In the genomic region with DNA sequence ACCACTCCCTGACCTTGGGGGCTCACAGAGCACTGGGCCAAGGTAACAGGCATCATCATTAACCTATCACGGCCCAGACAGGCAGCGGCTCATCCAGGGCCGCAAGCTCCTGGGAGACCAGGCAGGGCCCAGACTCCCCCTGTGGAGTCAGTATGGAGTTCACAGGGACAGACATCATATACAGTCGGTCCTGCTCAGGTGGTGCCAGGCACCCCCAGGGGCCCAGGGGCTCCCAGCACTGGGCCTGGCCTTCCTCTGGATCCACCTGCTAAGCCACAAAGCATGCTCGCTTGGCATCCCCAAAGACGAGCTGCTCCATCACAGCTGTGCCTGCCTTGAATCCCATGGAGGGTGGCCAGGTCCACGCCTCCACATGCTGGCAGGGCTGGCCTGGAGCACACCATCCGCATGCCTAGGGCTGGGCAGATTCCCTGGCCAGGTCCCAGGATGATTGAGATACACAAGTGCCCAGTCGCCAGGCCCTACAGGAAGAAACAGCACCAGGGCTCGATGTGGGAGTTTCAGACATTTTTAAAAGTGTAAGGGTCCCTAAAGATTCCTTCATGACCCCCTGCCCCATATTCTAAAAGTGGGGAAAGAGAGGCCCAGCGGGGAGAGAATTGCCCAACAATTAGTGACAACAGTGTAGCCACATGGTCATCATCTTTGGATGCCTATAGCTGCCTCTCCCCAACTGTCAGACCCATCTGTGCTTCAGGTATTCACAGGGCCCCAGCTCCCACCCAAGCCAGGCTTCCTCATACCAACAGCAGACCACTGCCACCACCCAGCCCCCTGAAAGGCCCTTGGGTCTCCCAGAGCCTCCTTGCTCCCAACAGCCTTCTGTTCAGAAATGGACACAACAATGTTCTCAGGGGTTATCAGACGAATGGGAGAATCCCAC, we compare ENCODE assay signal across 11 cellular contexts. TPM values are rescaled to one million over a fixed set of nuclear protein-coding genes. Genes with fewer than 3 reads are reported as not detected.
DNase-seq lines count a peak whose midpoint lies in the region; ATAC-seq lines count a peak whose summit lies in the region.
"Had no signal": no experiment of that assay in that cellular context is flagged by ENCODE, and none has a peak within 500 bp of the region (broad histone marks: within the 10 kb centered on the region; RNA-seq: fewer than 3 reads in every experiment).

No MANE protein-coding gene starts in this region.

- H3K4ac ChIP-seq in neuronal stem cell (ENCODE audit: low read length): no peak overlapping the region

- peaks cover 7% of the 10 kb centered on the region for H3K9me3 Mint-ChIP-seq in activated CD4-positive, alpha-beta T cell treated with anti-CD3 and anti-CD28 coated beads, Interleukin-2, amount 10 ng/mL, durations not matched to agents 7 days and 5 days

- no peak overlapping the region for H2AK5ac ChIP-seq in neuronal stem cell (ENCODE audit: low read depth, low read length)

- peak overlapping the region; percentile 76 for H4K91ac ChIP-seq in neuronal stem cell (ENCODE audit: low read depth, low read length, poor library complexity)

- peaks cover 7% of the 10 kb centered on the region for H3K36me3 Mint-ChIP-seq in activated CD4-positive, alpha-beta T cell treated with anti-CD3 and anti-CD28 coated beads, Interleukin-2, amount 10 ng/mL, durations not matched to agents 7 days and 5 days (ENCODE audit: low read depth)

- no peak overlapping the region for H3K9ac ChIP-seq in neuronal stem cell (ENCODE audit: low read depth, low read length, poor library complexity)

- peaks cover 37% of the 10 kb centered on the region for H3K4me1 Mint-ChIP-seq in activated CD4-positive, alpha-beta T cell treated with anti-CD3 and anti-CD28 coated beads, Interleukin-2, amount 10 ng/mL, durations not matched to agents 7 days and 5 days

- CTCF ChIA-PET in activated CD4-positive, alpha-beta T cell treated with anti-CD3 and anti-CD28 coated beads, Interleukin-2, amount 10 ng/mL, durations not matched to agents 7 days and 5 days (lab: Charles Lee): interaction anchor here (0.5 to 1.2 kb wide), 3 partner anchors 16 to 127 kb away, joined by 3 to 8 read pairs (median 4); no protein-coding TSS in a partner anchor

- no peak overlapping the region for H4K8ac ChIP-seq in neuronal stem cell (ENCODE audit: low read depth, low read length)

- H2AFZ ChIP-seq in neuronal stem cell (ENCODE audit: low read length): no peak overlapping the region

- no peaks in the 10 kb centered on the region for H3K27me3 Mint-ChIP-seq in activated CD4-positive, alpha-beta T cell treated with anti-CD3 and anti-CD28 coated beads, Interleukin-2, amount 10 ng/mL, durations not matched to agents 7 days and 5 days
- H3K27me3 Mint-ChIP-seq: stimulated activated naive CD8-positive, alpha-beta T cell treated with anti-CD3 and anti-CD28 coated beads, Interleukin-15, amount 100 ng/mL, for 72 hours had no signal

- H3K23ac ChIP-seq in neuronal stem cell (ENCODE audit: low read depth, low read length, poor library complexity): peak overlapping the region; percentile 76

- peaks cover 0 to 4% of the 10 kb centered on the region in 2 donors for H3K9me3 ChIP-seq in neuronal stem cell (replicated peaks in 1 of 2; ENCODE audit: control insufficient read depth in 2 of 2, insufficient read depth in 1 of 2, low read depth in 1 of 2, low read length in 2 of 2)
- no peaks in the 10 kb centered on the region for H3K9me3 ChIP-seq in aorta (ENCODE audit: control insufficient read depth, low read length)

- intact Hi-C loops in aorta (cut with DNase I): loop anchor here in 1 of 2 donors (2.0 kb wide), 1 partner anchor 15 kb away; no protein-coding TSS in a partner anchor

- no peak overlapping the region for H2BK12ac ChIP-seq in neuronal stem cell (ENCODE audit: low read length)

- ATAC-seq in aorta (ENCODE audit: low FRiP score) (no peak), GM21737 (IDR thresholded peaks at IDR 0.05; ENCODE audit: unreplicated experiment) (no peak)
- ATAC-seq: stimulated activated naive CD8-positive, alpha-beta T cell treated with anti-CD3 and anti-CD28 coated beads, Interleukin-15, amount 100 ng/mL, for 72 hours had no signal

- no peak overlapping the region for H3K14ac ChIP-seq in neuronal stem cell (ENCODE audit: low read length)

- no peak overlapping the region for H2BK5ac ChIP-seq in neuronal stem cell (ENCODE audit: low read length)

- H3K27me3 ChIP-seq in neuronal stem cell (ENCODE audit: control insufficient read depth in 3 of 3, insufficient read depth in 3 of 3, low read depth in 1 of 3, low read length in 3 of 3): no peaks in the 10 kb centered on the region
- H3K27me3 ChIP-seq in aorta (ENCODE audit: control insufficient read depth in 1 of 2, insufficient read depth in 2 of 2, low read length in 1 of 2): no peaks in the 10 kb centered on the region

- POLR2A ChIA-PET in activated CD4-positive, alpha-beta T cell treated with anti-CD3 and anti-CD28 coated beads, Interleukin-2, amount 10 ng/mL, durations not matched to agents 7 days and 5 days (lab: Charles Lee): no interaction called here

- H3K4me1 ChIP-seq in neuronal stem cell (ENCODE audit: control insufficient read depth in 2 of 2, insufficient read depth in 1 of 2, low read depth in 1 of 2, low read length in 2 of 2) (peaks cover 11 to 12% of the 10 kb centered on the region in 2 donors), aorta (ENCODE audit: control insufficient read depth in 1 of 2, insufficient read depth in 2 of 2, low read length in 2 of 2) (no peaks in the 10 kb centered on the region)

- no peak overlapping the region for H3K18ac ChIP-seq in neuronal stem cell (ENCODE audit: low read length)

- no peak overlapping the region for H2BK15ac ChIP-seq in neuronal stem cell (ENCODE audit: low read length)

- no peak overlapping the region for H3K4me2 ChIP-seq in neuronal stem cell (ENCODE audit: insufficient read depth, low read length, poor library complexity, severe bottlenecking)

- no peak overlapping the region for H3K27ac ChIP-seq in neuronal stem cell (replicated peaks; ENCODE audit: low read length)
- no peak overlapping the region for H3K27ac ChIP-seq in aorta (ENCODE audit: low read depth in 1 of 2, low read length in 2 of 2)

- H3K27ac Mint-ChIP-seq in activated CD4-positive, alpha-beta T cell treated with anti-CD3 and anti-CD28 coated beads, Interleukin-2, amount 10 ng/mL, durations not matched to agents 7 days and 5 days: peak overlapping the region; percentile 62

- peaks cover 32% of the 10 kb centered on the region for H3K79me1 ChIP-seq in neuronal stem cell (ENCODE audit: low read depth, low read length)

- H2BK120ac ChIP-seq in neuronal stem cell (ENCODE audit: low read depth, low read length): no peak overlapping the region

- WGBS in neuronal stem cell (ENCODE audit: extremely low coverage in 2 of 2, insufficient read length in 2 of 2, insufficient replicate concordance in 1 of 2), 2 donors: no CpG with 5 or more reads among the region's 12 CpGs
- 26 to 35% methylated on average over 12 of the region's 12 CpGs for WGBS in aorta, 2 donors

- H3K4me3 ChIP-seq in neuronal stem cell (ENCODE audit: low read length in 2 of 2) (no peak overlapping the region), aorta (ENCODE audit: low read length in 2 of 2) (no peak overlapping the region)

- H3K4me3 Mint-ChIP-seq in activated CD4-positive, alpha-beta T cell treated with anti-CD3 and anti-CD28 coated beads, Interleukin-2, amount 10 ng/mL, durations not matched to agents 7 days and 5 days: no peak overlapping the region

- DNase-seq in activated CD4-positive, alpha-beta T cell treated with anti-CD3 and anti-CD28 coated beads, Interleukin-2, amount 10 ng/mL, durations not matched to agents 7 days and 5 days: no peak
- DNase-seq in activated CD4-positive, alpha-beta T cell treated with anti-CD3 and anti-CD28 coated beads, Interleukin-2, amount 50 U/mL, for 4 hours: no peak
- DNase-seq in fibroblast of peridontal ligament (ENCODE audit: extremely low read depth) (peak; percentile 17), neuronal stem cell (ENCODE audit: low spot score) (no peak), aorta (peak; percentile 72 to 87), MV-4-11 (lab: John Stamatoyannopoulos, UW) (no peak), SW480 (ENCODE audit: low spot score) (no peak)
- DNase-seq: NCI-H2029; small intestine; stimulated activated naive CD8-positive, alpha-beta T cell treated with anti-CD3 and anti-CD28 coated beads, Interleukin-15, amount 100 ng/mL, for 72 hours had no signal

- H3K36me3 ChIP-seq in neuronal stem cell (replicated peaks in 1 of 2; ENCODE audit: control insufficient read depth in 2 of 2, insufficient read depth in 2 of 2, low read length in 2 of 2): no peaks in the 10 kb centered on the region
- no peaks in the 10 kb centered on the region for H3K36me3 ChIP-seq in aorta (ENCODE audit: control insufficient read depth in 1 of 2, insufficient read depth in 2 of 2, low read length in 1 of 2)

RNA-seq across cellular contexts. Expression of gene BICD2, which starts 4.4 kb away (rescaled TPM):
- 10 to 100 TPM; 29.5 to 31.1 TPM for total RNA-seq in activated CD4-positive, alpha-beta T cell treated with anti-CD3 and anti-CD28 coated beads, Interleukin-2, amount 10 ng/mL, durations not matched to agents 7 days and 5 days
- polyA plus RNA-seq in neuronal stem cell (2013, experiment 1 of 2): 13.6 TPM
- polyA plus RNA-seq in neuronal stem cell (2013, experiment 2 of 2): 14.2 TPM
- total RNA-seq in aorta: 10 to 100 TPM; 32.4 to 37.2 TPM
- 10 to 100 TPM in 1 of 2 donors, 1 to 10 TPM in 1; 8.9 to 16.1 TPM for polyA plus RNA-seq in aorta

Comparison
In these comparisons a context has a peak if more than half of its experiments do, and no peak if none do; other contexts are left out.
1. DNase-seq: peak in fibroblast of peridontal ligament (single experiment) and aorta (2 of 2); none in activated CD4-positive, alpha-beta T cell treated with anti-CD3 and anti-CD28 coated beads, Interleukin-2, amount 10 ng/mL, durations not matched to agents 7 days and 5 days (single experiment), activated CD4-positive, alpha-beta T cell treated with anti-CD3 and anti-CD28 coated beads, Interleukin-2, amount 50 U/mL, for 4 hours (0 of 2), neuronal stem cell (single experiment), MV-4-11 (single experiment) and SW480 (single experiment).